Comparison of ENCODE assay signal across 8 cellular contexts in the genomic region with DNA sequence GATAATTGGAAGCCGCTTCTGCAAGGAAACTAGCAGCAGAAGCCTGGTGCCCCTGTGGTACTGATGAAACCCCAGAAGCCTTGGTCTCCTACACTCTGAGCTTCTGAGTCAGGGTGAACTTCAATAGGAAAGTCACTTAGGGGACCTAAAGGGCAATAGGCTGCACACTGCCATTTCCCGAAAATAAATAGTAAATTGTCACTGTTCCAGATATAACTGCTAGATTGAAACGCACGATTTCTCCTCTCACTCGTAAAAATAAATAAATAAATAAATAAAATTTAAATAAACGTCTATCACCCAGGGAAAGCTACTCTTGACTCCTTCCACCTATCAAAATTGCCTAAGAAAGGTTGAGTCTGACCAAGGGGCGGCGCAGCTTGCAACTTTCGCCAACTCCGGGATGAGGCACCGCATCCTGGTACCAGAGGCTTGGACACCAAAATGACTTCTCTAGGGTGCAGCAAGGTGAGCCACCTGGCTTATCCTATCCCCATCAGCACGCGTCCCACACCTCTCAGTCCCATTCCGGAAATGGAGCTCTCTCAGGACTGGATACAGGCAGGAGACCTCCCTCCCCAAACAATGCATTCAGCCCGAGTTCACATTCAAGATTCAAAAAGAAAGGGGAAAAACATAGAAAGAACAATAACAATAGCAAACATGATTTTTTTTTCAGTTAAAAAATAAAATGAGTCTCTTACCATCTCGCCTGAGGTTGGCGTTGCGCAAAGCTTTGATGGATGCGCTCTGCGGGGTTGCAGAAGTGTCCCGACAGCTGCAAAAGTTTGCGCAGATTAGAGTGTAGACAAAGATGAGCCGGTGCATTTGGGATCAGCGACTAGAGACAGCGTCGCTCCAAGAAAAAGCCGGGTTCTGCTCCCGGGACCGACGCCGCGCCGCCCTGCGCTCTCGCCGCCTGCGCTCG. TPM values are rescaled to one million over a fixed set of nuclear protein-coding genes. Genes with fewer than 3 reads are reported as not detected.
A peak's percentile ranks its signal among the peaks of the same experiment; 100 is the strongest.
DNase-seq lines count a peak whose midpoint lies in the region; ATAC-seq and TF ChIP-seq lines count a peak whose summit lies in the region.

No MANE protein-coding gene starts in this region.

- H3K4me1 Mint-ChIP-seq in activated CD4-positive, alpha-beta T cell treated with anti-CD3 and anti-CD28 coated beads for 36 hours = peaks cover 5% of the 10 kb centered on the region

- peaks cover 16% of the 10 kb centered on the region for H3K27me3 ChIP-seq in thymus (ENCODE audit: control insufficient read depth, insufficient read depth)

- no peaks in the 10 kb centered on the region for H3K9me3 Mint-ChIP-seq in activated CD4-positive, alpha-beta T cell treated with anti-CD3 and anti-CD28 coated beads for 36 hours (ENCODE audit: low read depth)

- ATAC-seq in activated CD4-positive, alpha-beta T cell treated with anti-CD3 and anti-CD28 coated beads for 36 hours = no peak

- 5% methylated on average over 38 of the region's 38 CpGs for WGBS in thymus

- H3K36me3 ChIP-seq in thymus (ENCODE audit: control insufficient read depth, insufficient read depth) = no peaks in the 10 kb centered on the region

- H3K4me1 ChIP-seq in thymus (ENCODE audit: control insufficient read depth, insufficient read depth, low read length) = no peaks in the 10 kb centered on the region

- no peaks in the 10 kb centered on the region for H3K9me3 ChIP-seq in thymus (ENCODE audit: control insufficient read depth)

- CTCF ChIA-PET in activated CD4-positive, alpha-beta T cell treated with anti-CD3 and anti-CD28 coated beads for 36 hours (lab: Charles Lee) = interaction anchor here (0.7 to 1.3 kb wide), 3 partner anchors 15 to 504 kb away, joined by 3 to 4 read pairs (median 4); no protein-coding TSS in a partner anchor

- intact Hi-C loops in activated CD4-positive, alpha-beta T cell treated with anti-CD3 and anti-CD28 coated beads for 36 hours (cut with DNase I, micrococcal nuclease) = no loop called here

- no peak overlapping the region for H3K27ac ChIP-seq in thymus (ENCODE audit: low read depth)

- no peak for TF ChIP-seq CTCF in LNCaP clone FGC (IDR thresholded peaks at IDR 0.05; ENCODE audit: control insufficient read depth, extremely low read depth, insufficient read depth)
- no peak for TF ChIP-seq CTCF in cardiac fibroblast (IDR thresholded peaks at IDR 0.05; ENCODE audit: low read depth, low read length)

- H3K4me3 ChIP-seq in LNCaP clone FGC (ENCODE audit: low read depth, low read length) (0 out of 2 replicates have a peak overlapping the region, but pooled peaks have one; percentile 28), cardiac fibroblast (replicated peaks in 1 of 2; ENCODE audit: low read depth in 2 of 2, low read length in 2 of 2) (peak overlapping the region; percentile 53 to 72), thymus (ENCODE audit: low read length) (peak overlapping the region; percentile 18)

- no peaks in the 10 kb centered on the region for H3K36me3 Mint-ChIP-seq in activated CD4-positive, alpha-beta T cell treated with anti-CD3 and anti-CD28 coated beads for 36 hours (ENCODE audit: low read depth)

- POLR2A ChIA-PET in activated CD4-positive, alpha-beta T cell treated with anti-CD3 and anti-CD28 coated beads for 36 hours (lab: Charles Lee) = no interaction called here

- no peak overlapping the region for H3K27ac Mint-ChIP-seq in activated CD4-positive, alpha-beta T cell treated with anti-CD3 and anti-CD28 coated beads for 36 hours

- DNase-seq in activated CD4-positive, alpha-beta T cell treated with anti-CD3 and anti-CD28 coated beads for 36 hours = no peak
- no peak for DNase-seq in activated CD4-positive, alpha-beta T cell treated with anti-CD3 and anti-CD28 coated beads for 48 hours
- DNase-seq in LNCaP clone FGC (ENCODE audit: low read depth) (no peak), cardiac fibroblast (ENCODE audit: low read depth in 2 of 2) (peak; percentile 23 to 58), left kidney (ENCODE audit: low read depth, low spot score) (peak; percentile 76), globus pallidus (ENCODE audit: low spot score) (no peak)
- DNase-seq in activated CD8-positive, alpha-beta memory T cell treated with anti-CD3 and anti-CD28 coated beads, Interleukin-2, amount 50 U/mL, for 48 hours = no peak

- H3K4me3 Mint-ChIP-seq in activated CD4-positive, alpha-beta T cell treated with anti-CD3 and anti-CD28 coated beads for 36 hours = peak overlapping the region; percentile 27

- H3K27me3 Mint-ChIP-seq in activated CD4-positive, alpha-beta T cell treated with anti-CD3 and anti-CD28 coated beads for 36 hours = peaks cover 24% of the 10 kb centered on the region

RNA-seq across cellular contexts. Expression of gene PDGFD, which starts 0.6 kb away (rescaled TPM):
- not detected for total RNA-seq in activated CD4-positive, alpha-beta T cell treated with anti-CD3 and anti-CD28 coated beads for 36 hours
- polyA plus RNA-seq in thymus = 5.2 TPM

Comparison
In these comparisons a context has a peak if more than half of its experiments do, and no peak if none do; other contexts are left out.
1. DNase-seq: peak in cardiac fibroblast (2 of 2) and left kidney (single experiment); none in activated CD4-positive, alpha-beta T cell treated with anti-CD3 and anti-CD28 coated beads for 36 hours (single experiment), activated CD4-positive, alpha-beta T cell treated with anti-CD3 and anti-CD28 coated beads for 48 hours (single experiment), LNCaP clone FGC (single experiment), activated CD8-positive, alpha-beta memory T cell treated with anti-CD3 and anti-CD28 coated beads, Interleukin-2, amount 50 U/mL, for 48 hours (single experiment) and globus pallidus (single experiment).
2. Peak in every context shown above with its lines, with median percentiles within 50 percentile points of each other: H3K4me3 ChIP-seq.